ENCODE assay signal across 1 cellular context in the genomic region with DNA sequence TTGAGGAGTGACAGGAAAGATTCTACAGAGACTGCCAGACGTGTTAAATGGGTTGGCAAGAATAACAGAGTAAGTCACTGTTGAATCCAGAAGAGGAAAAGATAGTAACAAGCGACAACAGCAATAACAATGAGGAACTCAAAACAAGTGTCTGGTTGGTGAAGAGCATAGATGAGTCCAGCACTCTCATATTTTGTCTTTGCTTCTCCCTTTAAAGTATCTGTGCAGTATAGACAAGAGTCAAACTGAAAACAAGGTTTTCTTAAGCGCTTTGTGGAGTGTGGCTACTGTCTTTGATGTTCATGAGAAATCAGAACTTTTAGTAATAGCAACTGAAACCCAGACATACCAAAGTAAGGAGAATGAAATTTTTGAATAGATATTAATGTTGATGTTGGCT.
TF ChIP-seq lines count a peak whose summit lies in the region.

No MANE protein-coding gene starts in this region.

TF ChIP-seq in GM12878, 131 proteins besides CTCF, POLR2A, EP300 and RAD21 (continued from another document):
- TF ChIP-seq RELB (IDR thresholded peaks at IDR 0.05; ENCODE audit: low read depth) = peak; percentile 45; the same call in 1 of the 2 replicates
- peak; percentile 85 for TF ChIP-seq ZSCAN29 (IDR thresholded peaks at IDR 0.05)
- TF ChIP-seq, protein P1, sequence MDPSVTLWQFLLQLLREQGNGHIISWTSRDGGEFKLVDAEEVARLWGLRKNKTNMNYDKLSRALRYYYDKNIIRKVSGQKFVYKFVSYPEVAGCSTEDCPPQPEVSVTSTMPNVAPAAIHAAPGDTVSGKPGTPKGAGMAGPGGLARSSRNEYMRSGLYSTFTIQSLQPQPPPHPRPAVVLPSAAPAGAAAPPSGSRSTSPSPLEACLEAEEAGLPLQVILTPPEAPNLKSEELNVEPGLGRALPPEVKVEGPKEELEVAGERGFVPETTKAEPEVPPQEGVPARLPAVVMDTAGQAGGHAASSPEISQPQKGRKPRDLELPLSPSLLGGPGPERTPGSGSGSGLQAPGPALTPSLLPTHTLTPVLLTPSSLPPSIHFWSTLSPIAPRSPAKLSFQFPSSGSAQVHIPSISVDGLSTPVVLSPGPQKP (IDR thresholded peaks at IDR 0.05; ENCODE audit: low read depth, low read length) = no peak
- no peak for TF ChIP-seq FOXK2 (IDR thresholded peaks at IDR 0.05)
- peak; percentile 29; the same call in 1 of the 2 replicates for TF ChIP-seq IKZF1 (conservative IDR thresholded peaks at IDR 0.05)
- TF ChIP-seq CREM (IDR thresholded peaks at IDR 0.05; ENCODE audit: low read depth) = peak; percentile 57; the same call in 1 of the 2 replicates
- TF ChIP-seq FOXM1 (IDR thresholded peaks at IDR 0.05; ENCODE audit: low read depth, low read length) = peak; percentile 69; the same call in 1 of the 2 replicates
- TF ChIP-seq PML (IDR thresholded peaks at IDR 0.05; ENCODE audit: low read length) = no peak
- peak; percentile 91 for TF ChIP-seq RUNX3 (IDR thresholded peaks at IDR 0.05; ENCODE audit: low read length)
- TF ChIP-seq MTA2 (IDR thresholded peaks at IDR 0.05; ENCODE audit: low read depth) = peak; percentile 26; the same call in 1 of the 2 replicates
- TF ChIP-seq ZNF24 (IDR thresholded peaks at IDR 0.05) = 0 out of 2 replicates have a peak, but pooled peaks have one; percentile 31
- peak; percentile 68; the same call in 1 of the 2 replicates for TF ChIP-seq TBL1XR1 (IDR thresholded peaks at IDR 0.05; ENCODE audit: low read depth, low read length)
- peak; percentile 97 for TF ChIP-seq TCF7 (IDR thresholded peaks at IDR 0.05; ENCODE audit: borderline replicate concordance)
- no peak for TF ChIP-seq SIN3A (IDR thresholded peaks at IDR 0.05; ENCODE audit: low read depth, low read length)
- peak; percentile 51; the same call in 1 of the 2 replicates for TF ChIP-seq SPI1 (IDR thresholded peaks at IDR 0.05; ENCODE audit: borderline replicate concordance, insufficient read depth, low read depth, low read length)
- TF ChIP-seq CREB1 (IDR thresholded peaks at IDR 0.05; ENCODE audit: low read depth) = peak; percentile 18; the same call in 1 of the 2 replicates
- TF ChIP-seq POLR2AphosphoS2 (IDR thresholded peaks at IDR 0.05; ENCODE audit: low read depth, low read length) = no peak
- no peak for TF ChIP-seq SREBF2 (IDR thresholded peaks at IDR 0.05; ENCODE audit: low read length)
- 0 out of 2 replicates have a peak, but pooled peaks have one; percentile 15 for TF ChIP-seq ATF7 (IDR thresholded peaks at IDR 0.05; ENCODE audit: low read depth)
- no peak for TF ChIP-seq KLF5 (IDR thresholded peaks at IDR 0.05; ENCODE audit: partially characterized antibody)
- TF ChIP-seq ZBED1 (IDR thresholded peaks at IDR 0.05; ENCODE audit: borderline replicate concordance) = peak; percentile 79; the same call in 1 of the 2 replicates
- TF ChIP-seq ATF2 (IDR thresholded peaks at IDR 0.05; ENCODE audit: low read length) = peak; percentile 87
- TF ChIP-seq, protein P2, sequence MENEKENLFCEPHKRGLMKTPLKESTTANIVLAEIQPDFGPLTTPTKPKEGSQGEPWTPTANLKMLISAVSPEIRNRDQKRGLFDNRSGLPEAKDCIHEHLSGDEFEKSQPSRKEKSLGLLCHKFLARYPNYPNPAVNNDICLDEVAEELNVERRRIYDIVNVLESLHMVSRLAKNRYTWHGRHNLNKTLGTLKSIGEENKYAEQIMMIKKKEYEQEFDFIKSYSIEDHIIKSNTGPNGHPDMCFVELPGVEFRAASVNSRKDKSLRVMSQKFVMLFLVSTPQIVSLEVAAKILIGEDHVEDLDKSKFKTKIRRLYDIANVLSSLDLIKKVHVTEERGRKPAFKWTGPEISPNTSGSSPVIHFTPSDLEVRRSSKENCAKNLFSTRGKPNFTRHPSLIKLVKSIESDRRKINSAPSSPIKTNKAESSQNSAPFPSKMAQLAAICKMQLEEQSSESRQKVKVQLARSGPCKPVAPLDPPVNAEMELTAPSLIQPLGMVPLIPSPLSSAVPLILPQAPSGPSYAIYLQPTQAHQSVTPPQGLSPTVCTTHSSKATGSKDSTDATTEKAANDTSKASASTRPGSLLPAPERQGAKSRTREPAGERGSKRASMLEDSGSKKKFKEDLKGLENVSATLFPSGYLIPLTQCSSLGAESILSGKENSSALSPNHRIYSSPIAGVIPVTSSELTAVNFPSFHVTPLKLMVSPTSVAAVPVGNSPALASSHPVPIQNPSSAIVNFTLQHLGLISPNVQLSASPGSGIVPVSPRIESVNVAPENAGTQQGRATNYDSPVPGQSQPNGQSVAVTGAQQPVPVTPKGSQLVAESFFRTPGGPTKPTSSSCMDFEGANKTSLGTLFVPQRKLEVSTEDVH (IDR thresholded peaks at IDR 0.05; ENCODE audit: low read depth, partially characterized antibody) = no peak
- no peak for TF ChIP-seq SMAD1 (IDR thresholded peaks at IDR 0.05; ENCODE audit: low read depth, partially characterized antibody)
- TF ChIP-seq, protein P3, sequence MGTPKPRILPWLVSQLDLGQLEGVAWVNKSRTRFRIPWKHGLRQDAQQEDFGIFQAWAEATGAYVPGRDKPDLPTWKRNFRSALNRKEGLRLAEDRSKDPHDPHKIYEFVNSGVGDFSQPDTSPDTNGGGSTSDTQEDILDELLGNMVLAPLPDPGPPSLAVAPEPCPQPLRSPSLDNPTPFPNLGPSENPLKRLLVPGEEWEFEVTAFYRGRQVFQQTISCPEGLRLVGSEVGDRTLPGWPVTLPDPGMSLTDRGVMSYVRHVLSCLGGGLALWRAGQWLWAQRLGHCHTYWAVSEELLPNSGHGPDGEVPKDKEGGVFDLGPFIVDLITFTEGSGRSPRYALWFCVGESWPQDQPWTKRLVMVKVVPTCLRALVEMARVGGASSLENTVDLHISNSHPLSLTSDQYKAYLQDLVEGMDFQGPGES (IDR thresholded peaks at IDR 0.05) = no peak
- peak; percentile 79; the same call in 1 of the 2 replicates for TF ChIP-seq NFIC (IDR thresholded peaks at IDR 0.05; ENCODE audit: low read depth, low read length)
- TF ChIP-seq SUPT20H (IDR thresholded peaks at IDR 0.05; ENCODE audit: borderline replicate concordance, control insufficient read depth, low read depth, low read length) = no peak
- TF ChIP-seq POU2F2 (IDR thresholded peaks at IDR 0.05; ENCODE audit: borderline replicate concordance, low read depth, low read length) = 0 out of 3 replicates have a peak, but pooled peaks have one; percentile 15
- TF ChIP-seq BCL11A (IDR thresholded peaks at IDR 0.05; ENCODE audit: low read depth, low read length) = peak; percentile 60
- TF ChIP-seq SKIL (IDR thresholded peaks at IDR 0.05; ENCODE audit: low read depth, poor library complexity, severe bottlenecking) = peak; percentile 88
- peak; percentile 89; the same call in 1 of the 2 replicates for TF ChIP-seq IRF4 (IDR thresholded peaks at IDR 0.05; ENCODE audit: low read depth, low read length)
- TF ChIP-seq JUNB (IDR thresholded peaks at IDR 0.05) = peak; percentile 84
- TF ChIP-seq STAT1 (conservative IDR thresholded peaks at IDR 0.05) = no peak
- TF ChIP-seq YY1 (IDR thresholded peaks at IDR 0.05; ENCODE audit: low read depth, low read length) = no peak
- TF ChIP-seq PBX3 (IDR thresholded peaks at IDR 0.05; ENCODE audit: insufficient replicate concordance, low read depth, low read length) = no peak
- TF ChIP-seq GABPA (IDR thresholded peaks at IDR 0.05; ENCODE audit: low read depth) = 0 out of 2 replicates have a peak, but pooled peaks have one; percentile 14
- TF ChIP-seq EED (IDR thresholded peaks at IDR 0.05; ENCODE audit: low read depth) = 0 out of 2 replicates have a peak, but pooled peaks have one; percentile 16
- TF ChIP-seq NKRF (conservative IDR thresholded peaks at IDR 0.05) = no peak
- TF ChIP-seq SMC3 (IDR thresholded peaks at IDR 0.05; ENCODE audit: borderline replicate concordance, low read length) = peak; percentile 11; the same call in 1 of the 2 replicates
- TF ChIP-seq, protein P4, sequence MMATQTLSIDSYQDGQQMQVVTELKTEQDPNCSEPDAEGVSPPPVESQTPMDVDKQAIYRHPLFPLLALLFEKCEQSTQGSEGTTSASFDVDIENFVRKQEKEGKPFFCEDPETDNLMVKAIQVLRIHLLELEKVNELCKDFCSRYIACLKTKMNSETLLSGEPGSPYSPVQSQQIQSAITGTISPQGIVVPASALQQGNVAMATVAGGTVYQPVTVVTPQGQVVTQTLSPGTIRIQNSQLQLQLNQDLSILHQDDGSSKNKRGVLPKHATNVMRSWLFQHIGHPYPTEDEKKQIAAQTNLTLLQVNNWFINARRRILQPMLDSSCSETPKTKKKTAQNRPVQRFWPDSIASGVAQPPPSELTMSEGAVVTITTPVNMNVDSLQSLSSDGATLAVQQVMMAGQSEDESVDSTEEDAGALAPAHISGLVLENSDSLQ (IDR thresholded peaks at IDR 0.05) = no peak
